ENCODE assay signal across 24 cellular contexts in genomic region chr4:8100696-8101095, GRCh38. TPM values are rescaled to one million over a fixed set of nuclear protein-coding genes. Genes with fewer than 3 reads are reported as not detected.
DNase-seq lines count a peak whose midpoint lies in the region; ATAC-seq, FAIRE-seq and TF ChIP-seq lines count a peak whose summit lies in the region.
"Had no signal": no experiment of that assay in that cellular context is flagged by ENCODE, and none has a peak within 500 bp of the region (broad histone marks: within the 10 kb centered on the region; RNA-seq: fewer than 3 reads in every experiment).

No MANE protein-coding gene starts in this region.

- peak; percentile 65 for FAIRE-seq in keratinocyte (lab: Jason Lieb, UNC)
- FAIRE-seq: GM12891 had no signal

- no peak overlapping the region for H3K4me2 ChIP-seq in keratinocyte (ENCODE audit: control insufficient read depth, extremely low read depth, insufficient read depth, low read depth, low read length)
- H3K4me2 ChIP-seq: smooth muscle cell had no signal

- H3K4me3 ChIP-seq in keratinocyte (ENCODE audit: control insufficient read depth in 2 of 3, extremely low read depth in 1 of 3, insufficient read depth in 2 of 3, low read depth in 1 of 3, low read length in 3 of 3) (no peak overlapping the region), spleen (no peak overlapping the region)
- H3K4me3 ChIP-seq: smooth muscle cell had no signal

- no peaks in the 10 kb centered on the region for H3K27me3 Mint-ChIP-seq in activated CD4-positive, alpha-beta T cell treated with anti-CD3 and anti-CD28 coated beads, Interleukin-2, amount 10 ng/mL, durations not matched to agents 24 days and 14 days
- H3K27me3 Mint-ChIP-seq: activated naive CD4-positive, alpha-beta T cell treated with anti-CD3 and anti-CD28 coated beads, Interleukin-2, amount 50 U/mL, for 24 hours; activated T-helper 17 cell treated with anti-CD3 and anti-CD28 coated beads, Interleukin-2, amount 50 U/mL, for 72 hours had no signal

- ATAC-seq in HG03108 (IDR thresholded peaks at IDR 0.05; ENCODE audit: unreplicated experiment) (no peak), GM21423 (IDR thresholded peaks at IDR 0.05; ENCODE audit: unreplicated experiment) (no peak), GM18498 (IDR thresholded peaks at IDR 0.05; ENCODE audit: unreplicated experiment) (no peak)
- ATAC-seq: activated T-helper 17 cell treated with anti-CD3 and anti-CD28 coated beads, Interleukin-2, amount 50 U/mL, for 72 hours; stimulated activated effector memory CD8-positive, alpha-beta T cell treated with anti-CD3 and anti-CD28 coated beads, Interleukin-12 subunit alpha, Interleukin-12 subunit beta, amount 100 ng/mL, for 72 hours had no signal

- WGBS in spleen, 5 donors: 73 to 81% (median 80%) methylated on average over 7 of the region's 7 CpGs

- TF ChIP-seq CTCF in keratinocyte (optimal IDR thresholded peaks at IDR 0.05 in 1 of 3, IDR thresholded peaks at IDR 0.05 in 1 of 3, conservative IDR thresholded peaks at IDR 0.05 in 1 of 3; ENCODE audit: extremely low read depth in 1 of 3, insufficient read depth in 2 of 3, low read length in 3 of 3): no peak
- TF ChIP-seq CTCF in spleen (IDR thresholded peaks at IDR 0.05 in 8 of 11, conservative IDR thresholded peaks at IDR 0.05 in 3 of 11): no peak

- H3K9me1 ChIP-seq in keratinocyte (ENCODE audit: control insufficient read depth, extremely low read depth, insufficient read depth, low read length): no peaks in the 10 kb centered on the region

- H3K36me3 Mint-ChIP-seq in activated CD4-positive, alpha-beta T cell treated with anti-CD3 and anti-CD28 coated beads, Interleukin-2, amount 10 ng/mL, durations not matched to agents 24 days and 14 days (ENCODE audit: low read depth): no peaks in the 10 kb centered on the region
- H3K36me3 Mint-ChIP-seq: stimulated activated effector memory CD8-positive, alpha-beta T cell treated with anti-CD3 and anti-CD28 coated beads, Interleukin-12 subunit alpha, Interleukin-12 subunit beta, amount 100 ng/mL, for 72 hours had no signal

- no peaks in the 10 kb centered on the region for H3K4me1 Mint-ChIP-seq in activated CD4-positive, alpha-beta T cell treated with anti-CD3 and anti-CD28 coated beads, Interleukin-2, amount 10 ng/mL, durations not matched to agents 24 days and 14 days
- H3K4me1 Mint-ChIP-seq: activated naive CD4-positive, alpha-beta T cell treated with anti-CD3 and anti-CD28 coated beads, Interleukin-2, amount 50 U/mL, for 24 hours; activated T-helper 17 cell treated with anti-CD3 and anti-CD28 coated beads, Interleukin-2, amount 50 U/mL, for 72 hours; stimulated activated effector memory CD8-positive, alpha-beta T cell treated with anti-CD3 and anti-CD28 coated beads, Interleukin-12 subunit alpha, Interleukin-12 subunit beta, amount 100 ng/mL, for 72 hours had no signal

- no peak overlapping the region for H3K4me3 Mint-ChIP-seq in activated CD4-positive, alpha-beta T cell treated with anti-CD3 and anti-CD28 coated beads, Interleukin-2, amount 10 ng/mL, durations not matched to agents 24 days and 14 days
- H3K4me3 Mint-ChIP-seq: activated naive CD4-positive, alpha-beta T cell treated with anti-CD3 and anti-CD28 coated beads, Interleukin-2, amount 50 U/mL, for 24 hours; activated T-helper 17 cell treated with anti-CD3 and anti-CD28 coated beads, Interleukin-2, amount 50 U/mL, for 72 hours; stimulated activated effector memory CD8-positive, alpha-beta T cell treated with anti-CD3 and anti-CD28 coated beads, Interleukin-12 subunit alpha, Interleukin-12 subunit beta, amount 100 ng/mL, for 72 hours had no signal

- H3K27ac ChIP-seq in keratinocyte (ENCODE audit: control insufficient read depth, insufficient read depth, low read length) (no peak overlapping the region), spleen (peak overlapping the region in 7 of 8 donors; percentile 35 to 83 (median 64))
- H3K27ac ChIP-seq: C4-2B, neutrophil had no signal

- intact Hi-C loops in spleen (cut with DNase I; ENCODE audit: low total_unique reads): no loop called here
- intact Hi-C loops in activated CD4-positive, alpha-beta T cell treated with anti-CD3 and anti-CD28 coated beads, Interleukin-2, amount 10 ng/mL, durations not matched to agents 24 days and 14 days (cut with micrococcal nuclease): no loop called here

- H3K27me3 ChIP-seq in keratinocyte (ENCODE audit: control insufficient read depth, extremely low read depth, insufficient read depth, low read length): peaks cover 13% of the 10 kb centered on the region
- H3K27me3 ChIP-seq in spleen (replicated peaks in 1 of 7): no peaks in the 10 kb centered on the region
- H3K27me3 ChIP-seq: neutrophil had no signal

- no peaks in the 10 kb centered on the region for H4K20me1 ChIP-seq in keratinocyte (ENCODE audit: control insufficient read depth, extremely low read depth, insufficient read depth, low read length)

- no peaks in the 10 kb centered on the region for H3K36me3 ChIP-seq in keratinocyte (ENCODE audit: control insufficient read depth in 2 of 2, extremely low read depth in 1 of 2, insufficient read depth in 2 of 2, low read length in 2 of 2)
- peaks cover 0 to 61% (median 13%) of the 10 kb centered on the region in 6 donors for H3K36me3 ChIP-seq in spleen
- H3K36me3 ChIP-seq: neutrophil had no signal

- dilution Hi-C loops in keratinocyte (cut with MboI; ENCODE audit: extremely low pct_ligation_motif_present, low sequenced_read_pairs): no loop called here

- no peak overlapping the region for H2AFZ ChIP-seq in keratinocyte (ENCODE audit: control insufficient read depth, low read length)

- H3K4me1 ChIP-seq in keratinocyte (ENCODE audit: control insufficient read depth, extremely low read depth, insufficient read depth, low read length) (peaks cover 9% of the 10 kb centered on the region), spleen (peaks cover 10 to 57% (median 32%) of the 10 kb centered on the region in 6 donors)

- no peaks in the 10 kb centered on the region for H3K9me3 Mint-ChIP-seq in activated CD4-positive, alpha-beta T cell treated with anti-CD3 and anti-CD28 coated beads, Interleukin-2, amount 10 ng/mL, durations not matched to agents 24 days and 14 days
- H3K9me3 Mint-ChIP-seq: activated naive CD4-positive, alpha-beta T cell treated with anti-CD3 and anti-CD28 coated beads, Interleukin-2, amount 50 U/mL, for 24 hours had no signal

- DNase-seq in EH (ENCODE audit: low read depth): peak; percentile 30
- DNase-seq in amniotic epithelial cell (ENCODE audit: low read depth): peak; percentile 72
- no peak for DNase-seq in keratinocyte (ENCODE audit: low read depth, low spot score)
- DNase-seq in spleen: no peak
- no peak for DNase-seq in activated CD4-positive, alpha-beta T cell treated with anti-CD3 and anti-CD28 coated beads, Interleukin-2, amount 10 ng/mL, durations not matched to agents 24 days and 14 days
- DNase-seq: activated CD4-positive, alpha-beta T cell treated with anti-CD3 and anti-CD28 coated beads, Interleukin-2, amount 50 U/mL, for 4 hours; activated CD8-positive, alpha-beta memory T cell treated with anti-CD3 and anti-CD28 coated beads, Interleukin-2, amount 50 U/mL, for 4 hours; effector CD4-positive, alpha-beta T cell; kidney glomerular epithelial cell; NCI-H1092; NCI-H187 treated with DMSO at 0.1 percent for 48 hours; NCI-H748 treated with DMSO at 0.1 percent for 48 hours; T-helper 9 cell had no signal

- H3K9me3 ChIP-seq in keratinocyte (ENCODE audit: control insufficient read depth, low read depth, low read length) (no peaks in the 10 kb centered on the region), spleen (peaks cover 0 to 1% (median 0%) of the 10 kb centered on the region in 8 donors)
- H3K9me3 ChIP-seq: neutrophil had no signal

- H3K27ac Mint-ChIP-seq in activated CD4-positive, alpha-beta T cell treated with anti-CD3 and anti-CD28 coated beads, Interleukin-2, amount 10 ng/mL, durations not matched to agents 24 days and 14 days: no peak overlapping the region
- H3K27ac Mint-ChIP-seq: activated naive CD4-positive, alpha-beta T cell treated with anti-CD3 and anti-CD28 coated beads, Interleukin-2, amount 50 U/mL, for 24 hours; activated T-helper 17 cell treated with anti-CD3 and anti-CD28 coated beads, Interleukin-2, amount 50 U/mL, for 72 hours; stimulated activated effector memory CD8-positive, alpha-beta T cell treated with anti-CD3 and anti-CD28 coated beads, Interleukin-12 subunit alpha, Interleukin-12 subunit beta, amount 100 ng/mL, for 72 hours had no signal

- peak overlapping the region; percentile 36 for H3K9ac ChIP-seq in keratinocyte (ENCODE audit: control insufficient read depth, extremely low read depth, insufficient read depth, low read length)

- no peak for TF ChIP-seq POLR2A in spleen (IDR thresholded peaks at IDR 0.05)

- no peaks in the 10 kb centered on the region for H3K79me2 ChIP-seq in keratinocyte (ENCODE audit: control insufficient read depth, insufficient read depth, low read length)

RNA-seq across cellular contexts. Expression of gene ABLIM2, which starts 57.9 kb away (rescaled TPM):
- polyA plus RNA-seq in keratinocyte: 0.94 to 3.0 TPM (median 1.1 TPM) in 3 replicates
- 3.8 TPM for polyA plus RNA-seq in keratinocyte (2011; ENCODE audit: low read depth)
- polyA plus RNA-seq in keratinocyte (2011; cell fraction: cytosol; rRNA removed): 1.1 and 2.0 TPM in 2 replicates
- polyA plus RNA-seq in keratinocyte (2011; cell fraction: nucleus; rRNA removed): 1.5 and 3.6 TPM in 2 replicates
- 1.3 and 9.7 TPM in 2 replicates for polyA plus RNA-seq in keratinocyte (2012; ENCODE audit: low replicate concordance)
- polyA minus RNA-seq in keratinocyte: 0.80 to 5.3 TPM (median 3.7 TPM) in 3 replicates
- 1.7 TPM for polyA minus RNA-seq in keratinocyte (2011; cell fraction: cytosol; rRNA and poly(A)+ RNA removed)
- polyA minus RNA-seq in keratinocyte (2011; cell fraction: nucleus; rRNA and poly(A)+ RNA removed): 1.6 and 4.2 TPM in 2 replicates
- total RNA-seq in spleen: 100 to 1,000 TPM in 4 of 7 donors, 10 to 100 TPM in 3; 41.8 to 127 (median 100) TPM
- polyA plus RNA-seq in spleen: 10 to 100 TPM; 11.8 to 49.8 (median 26.6) TPM
- total RNA-seq in activated CD4-positive, alpha-beta T cell treated with anti-CD3 and anti-CD28 coated beads, Interleukin-2, amount 10 ng/mL, durations not matched to agents 24 days and 14 days: 0.28 and 0.63 TPM in 2 replicates
- total RNA-seq: smooth muscle cell had no signal
- polyA plus RNA-seq: AG04450 had no signal

Comparison
In these comparisons a context has a peak if more than half of its experiments do, and no peak if none do; other contexts are left out.
1. DNase-seq: peak in EH (single experiment) and amniotic epithelial cell (single experiment); none in keratinocyte (single experiment), spleen (single experiment) and activated CD4-positive, alpha-beta T cell treated with anti-CD3 and anti-CD28 coated beads, Interleukin-2, amount 10 ng/mL, durations not matched to agents 24 days and 14 days (single experiment).
2. RNA of gene ABLIM2, which starts 57.9 kb away (total RNA-seq): 41.8 to 127 TPM in spleen; 0.28 to 0.63 TPM in activated CD4-positive, alpha-beta T cell treated with anti-CD3 and anti-CD28 coated beads, Interleukin-2, amount 10 ng/mL, durations not matched to agents 24 days and 14 days; every median in the first group is over 10 times any median in the second.